Comparison of ENCODE assay signal across 8 cellular contexts in genomic region chr1:110619412-110620249, GRCh38. TPM values are rescaled to one million over a fixed set of nuclear protein-coding genes. Genes with fewer than 3 reads are reported as not detected.
A peak's percentile ranks its signal among the peaks of the same experiment; 100 is the strongest.
DNase-seq lines count a peak whose midpoint lies in the region; ATAC-seq and TF ChIP-seq lines count a peak whose summit lies in the region.

No MANE protein-coding gene starts in this region.

- H3K27me3 Mint-ChIP-seq in activated CD4-positive, alpha-beta T cell treated with anti-CD3 and anti-CD28 coated beads, Interleukin-2, amount 10 ng/mL, durations not matched to agents 24 days and 14 days: peaks cover 4% of the 10 kb centered on the region

- peak overlapping the region in 5 of 11 experiments; percentile 20 to 68 (median 61); a peak in 9 of 22 replicates for H3K9ac ChIP-seq in BLaER1 treated with 17β-estradiol and CSF1 and Interleukin-3, amounts not matched to agents 10 nM and 100 nM
- H3K9ac ChIP-seq in colonic mucosa (ENCODE audit: low read depth in 2 of 2, low read length in 2 of 2): peak overlapping the region in 1 of 2 donors; percentile 17

- H3K27ac Mint-ChIP-seq in activated CD4-positive, alpha-beta T cell treated with anti-CD3 and anti-CD28 coated beads, Interleukin-2, amount 10 ng/mL, durations not matched to agents 24 days and 14 days: peak overlapping the region; percentile 79

- peaks cover 0 to 5% (median 0%) of the 10 kb centered on the region in 11 experiments; a peak in 2 of 22 replicates for H3K9me3 ChIP-seq in BLaER1 treated with 17β-estradiol and CSF1 and Interleukin-3, amounts not matched to agents 10 nM and 100 nM (replicated peaks in 1 of 11)
- H3K9me3 ChIP-seq in colonic mucosa: no peaks in the 10 kb centered on the region

- peak overlapping the region in 4 of 11 experiments; percentile 29 to 60 (median 51); a peak in 6 of 22 replicates for H3K27ac ChIP-seq in BLaER1 treated with 17β-estradiol and CSF1 and Interleukin-3, amounts not matched to agents 10 nM and 100 nM
- no peak overlapping the region for H3K27ac ChIP-seq in colonic mucosa

- peak; percentile 73 for DNase-seq in GM19238 (ENCODE audit: insufficient read length, low spot score)
- DNase-seq in NCI-H510A (lab: John Stamatoyannopoulos, UW): peak; percentile 64
- peak; percentile 97 for DNase-seq in activated CD4-positive, alpha-beta T cell treated with anti-CD3 and anti-CD28 coated beads, Interleukin-2, amount 10 ng/mL, durations not matched to agents 24 days and 14 days
- peak; percentile 78 for DNase-seq in colonic mucosa
- peak; percentile 63 for DNase-seq in left lobe of liver (ENCODE audit: low spot score)
- peak; percentile 75 to 83 (median 80) for DNase-seq in stimulated activated CD4-positive, alpha-beta T cell treated with anti-CD3 and anti-CD28 coated beads, TNF-alpha, amount 100 ng/mL, for 1 hour (ENCODE audit: low read depth in 3 of 3, low spot score in 1 of 3)

- H3K36me3 ChIP-seq in BLaER1 treated with 17β-estradiol and CSF1 and Interleukin-3, amounts not matched to agents 10 nM and 100 nM: no peaks in the 10 kb centered on the region
- H3K36me3 ChIP-seq in colonic mucosa: no peaks in the 10 kb centered on the region

- H3K36me3 Mint-ChIP-seq in activated CD4-positive, alpha-beta T cell treated with anti-CD3 and anti-CD28 coated beads, Interleukin-2, amount 10 ng/mL, durations not matched to agents 24 days and 14 days (ENCODE audit: low read depth): peaks cover 23% of the 10 kb centered on the region

- no peaks in the 10 kb centered on the region for H4K20me1 ChIP-seq in BLaER1 treated with 17β-estradiol and CSF1 and Interleukin-3, amounts not matched to agents 10 nM and 100 nM

- peaks cover 5% of the 10 kb centered on the region for H3K9me3 Mint-ChIP-seq in activated CD4-positive, alpha-beta T cell treated with anti-CD3 and anti-CD28 coated beads, Interleukin-2, amount 10 ng/mL, durations not matched to agents 24 days and 14 days

- H3K4me1 ChIP-seq in BLaER1 treated with 17β-estradiol and CSF1 and Interleukin-3, amounts not matched to agents 10 nM and 100 nM: peaks cover 21 to 38% (median 27%) of the 10 kb centered on the region in 10 experiments
- H3K4me1 ChIP-seq in colonic mucosa: no peaks in the 10 kb centered on the region

- peaks cover 7 to 22% (median 16%) of the 10 kb centered on the region in 11 experiments; a peak in 17 of 22 replicates for H3K27me3 ChIP-seq in BLaER1 treated with 17β-estradiol and CSF1 and Interleukin-3, amounts not matched to agents 10 nM and 100 nM
- no peaks in the 10 kb centered on the region for H3K27me3 ChIP-seq in colonic mucosa

- H3K4me2 ChIP-seq in BLaER1 treated with 17β-estradiol and CSF1 and Interleukin-3, amounts not matched to agents 10 nM and 100 nM: peak overlapping the region; percentile 73 to 94 (median 87)

- ATAC-seq in HG03378 (IDR thresholded peaks at IDR 0.05; ENCODE audit: unreplicated experiment): peak; percentile 68
- ATAC-seq in left lobe of liver: peak; percentile 88

- peak overlapping the region; percentile 28 to 63 (median 45); a peak in 15 of 20 replicates for H3K4me3 ChIP-seq in BLaER1 treated with 17β-estradiol and CSF1 and Interleukin-3, amounts not matched to agents 10 nM and 100 nM
- H3K4me3 ChIP-seq in colonic mucosa: peak overlapping the region; percentile 12

- H3K4me1 Mint-ChIP-seq in activated CD4-positive, alpha-beta T cell treated with anti-CD3 and anti-CD28 coated beads, Interleukin-2, amount 10 ng/mL, durations not matched to agents 24 days and 14 days: peaks cover 46% of the 10 kb centered on the region

- TF ChIP-seq CTCF in colonic mucosa (IDR thresholded peaks at IDR 0.05): peak; percentile 88

- H3K4me3 Mint-ChIP-seq in activated CD4-positive, alpha-beta T cell treated with anti-CD3 and anti-CD28 coated beads, Interleukin-2, amount 10 ng/mL, durations not matched to agents 24 days and 14 days: peak overlapping the region; percentile 86

- intact Hi-C loops in activated CD4-positive, alpha-beta T cell treated with anti-CD3 and anti-CD28 coated beads, Interleukin-2, amount 10 ng/mL, durations not matched to agents 24 days and 14 days (cut with micrococcal nuclease): loop anchor here (1.0 kb wide), 2 partner anchors 147 to 164 kb away; no protein-coding TSS in a partner anchor
- intact Hi-C loops in colonic mucosa (cut with DNase I): loop anchor here (5.0 kb wide), 4 partner anchors 62 to 163 kb away; no protein-coding TSS in a partner anchor

RNA-seq across cellular contexts. Expression of gene KCNA2, which starts 13.5 kb away (rescaled TPM):
- 0.36 and 0.58 TPM in 2 replicates for total RNA-seq in activated CD4-positive, alpha-beta T cell treated with anti-CD3 and anti-CD28 coated beads, Interleukin-2, amount 10 ng/mL, durations not matched to agents 24 days and 14 days
- total RNA-seq in colonic mucosa (under 1 TPM; 0.17 to 0.61 TPM), left lobe of liver (0.03 TPM)

RNA-seq across cellular contexts. Expression of gene KCNA3, which starts 55.1 kb away (rescaled TPM):
- 26.9 and 29.5 TPM in 2 replicates for total RNA-seq in activated CD4-positive, alpha-beta T cell treated with anti-CD3 and anti-CD28 coated beads, Interleukin-2, amount 10 ng/mL, durations not matched to agents 24 days and 14 days
- total RNA-seq in colonic mucosa (1 to 10 TPM in 1 of 2 donors, under 1 TPM in 1; 0.93 to 1.4 TPM), left lobe of liver (0.43 TPM)

Comparison
In these comparisons a context has a peak if more than half of its experiments do, and no peak if none do; other contexts are left out.
1. RNA of gene KCNA3, which starts 55.1 kb away (total RNA-seq): 26.9 to 29.5 TPM in activated CD4-positive, alpha-beta T cell treated with anti-CD3 and anti-CD28 coated beads, Interleukin-2, amount 10 ng/mL, durations not matched to agents 24 days and 14 days; 0.93 to 1.4 TPM in colonic mucosa and 0.43 TPM in left lobe of liver (single experiment); every median in the first group is over 10 times any median in the second.
2. Peak in every context shown above with its lines, with median percentiles within 50 percentile points of each other: DNase-seq.